In the genomic region with DNA sequence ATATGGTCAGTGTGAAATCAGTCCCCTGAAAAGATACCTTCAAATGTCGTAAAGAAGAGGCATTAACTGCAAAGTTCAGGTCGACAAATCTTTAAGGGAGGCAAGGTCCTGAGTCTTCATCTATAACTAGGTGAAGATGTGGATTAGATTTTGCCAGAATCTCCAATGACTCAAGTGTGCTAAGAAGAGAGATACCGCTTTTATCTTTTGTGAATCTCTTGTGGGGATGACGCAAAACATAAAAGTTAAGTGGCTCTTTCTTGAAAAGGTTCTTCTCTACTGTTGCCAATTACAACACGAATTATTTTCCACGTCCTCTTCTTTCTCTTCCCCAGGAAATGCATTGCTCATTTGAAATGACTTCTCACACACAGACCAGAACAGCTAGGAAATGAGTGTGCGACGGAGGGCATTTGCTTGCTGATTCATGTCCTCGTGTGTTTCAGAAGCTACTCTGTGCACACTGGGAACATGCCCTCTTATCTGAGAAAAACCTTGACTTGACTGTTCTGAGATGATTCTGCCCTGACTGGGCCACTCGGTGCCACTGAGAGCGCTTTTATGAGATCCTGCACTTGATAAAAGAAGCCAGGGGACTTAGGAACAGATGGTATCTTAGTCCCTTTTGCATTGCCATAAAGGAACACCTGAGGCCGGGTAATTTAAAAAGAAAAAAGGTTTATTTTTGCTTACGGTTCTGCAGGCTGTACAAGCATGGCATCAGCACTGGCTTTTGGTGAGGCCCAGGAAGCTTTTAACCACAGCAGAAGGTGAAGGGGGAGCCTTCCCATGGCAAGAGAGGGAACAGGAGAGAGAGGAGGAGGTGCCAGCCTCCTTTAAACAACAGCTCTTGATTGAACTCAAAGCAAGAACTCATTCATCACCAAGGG, we compare ENCODE assay signal across 16 cellular contexts.
DNase-seq lines count a peak whose midpoint lies in the region; TF ChIP-seq lines count a peak whose summit lies in the region.
"Had no signal": no experiment of that assay in that cellular context is flagged by ENCODE, and none has a peak within 500 bp of the region (broad histone marks: within the 10 kb centered on the region; RNA-seq: fewer than 3 reads in every experiment).

No MANE protein-coding gene starts in this region.

- H2AFZ ChIP-seq in Karpas-422 (ENCODE audit: low read length): peak overlapping the region; percentile 68; the same call in 1 of the 2 replicates

- H3K4me1 ChIP-seq in Karpas-422 (ENCODE audit: low read length) (peaks cover 15% of the 10 kb centered on the region), thymus (ENCODE audit: control insufficient read depth, insufficient read depth, low read length) (peaks cover 6% of the 10 kb centered on the region), ascending aorta (no peaks in the 10 kb centered on the region)
- H3K4me1 ChIP-seq: gastroesophageal sphincter, SJCRH30 had no signal

- DNase-seq in stimulated activated CD4-positive, alpha-beta T cell treated with anti-CD3 and anti-CD28 coated beads, Interleukin-15, amount 100 ng/mL, for 24 hours: peak; percentile 33
- DNase-seq in stimulated activated CD4-positive, alpha-beta T cell treated with anti-CD3 and anti-CD28 coated beads, Interleukin-2, amount 100 ng/mL, for 48 hours: no peak
- DNase-seq in Karpas-422: no peak
- peak; percentile 8 for DNase-seq in amniotic epithelial cell (ENCODE audit: low read depth)
- no peak for DNase-seq in NCI-H1436 treated with DMSO at 0.1 percent for 48 hours (lab: John Stamatoyannopoulos, UW)
- DNase-seq in ascending aorta (ENCODE audit: low spot score in 2 of 2): no peak
- DNase-seq: cerebellar nuclear complex; EL; H9; mammary epithelial cell; NCI-H345; SJCRH30; stimulated activated naive B cell treated with anti-CD40 and anti-IgM and Interleukin-4, amounts not matched to agents 10 μg/mL and 1 μg/mL and 100 μg/mL, for 72 hours had no signal

- H3K36me3 ChIP-seq in Karpas-422 (ENCODE audit: insufficient read depth, low read length) (no peaks in the 10 kb centered on the region), thymus (ENCODE audit: control insufficient read depth, insufficient read depth) (no peaks in the 10 kb centered on the region), ascending aorta (no peaks in the 10 kb centered on the region)
- H3K36me3 ChIP-seq: gastroesophageal sphincter, SJCRH30 had no signal

- no peak overlapping the region for H3K4me2 ChIP-seq in Karpas-422 (ENCODE audit: low read depth, low read length, poor library complexity, severe bottlenecking)

- intact Hi-C loops in ascending aorta (cut with DNase I): no loop called here

- H3K27me3 ChIP-seq in Karpas-422 (ENCODE audit: low read length): no peaks in the 10 kb centered on the region
- no peaks in the 10 kb centered on the region for H3K27me3 ChIP-seq in thymus (ENCODE audit: control insufficient read depth, insufficient read depth)
- no peaks in the 10 kb centered on the region for H3K27me3 ChIP-seq in ascending aorta
- H3K27me3 ChIP-seq: SJCRH30 had no signal

- H3K4me3 ChIP-seq in Karpas-422 (ENCODE audit: low read length): no peak overlapping the region
- H3K4me3 ChIP-seq in thymus (ENCODE audit: low read length): no peak overlapping the region
- no peak overlapping the region for H3K4me3 ChIP-seq in ascending aorta
- H3K4me3 ChIP-seq: gastroesophageal sphincter, SJCRH30 had no signal

- H4K20me1 ChIP-seq in Karpas-422 (ENCODE audit: insufficient read depth, low read depth, low read length): no peaks in the 10 kb centered on the region

- H3K9me2 ChIP-seq in Karpas-422 (replicated peaks; ENCODE audit: insufficient read depth, low read length): no peaks in the 10 kb centered on the region

- WGBS in thymus: 45% methylated on average over 13 of the region's 13 CpGs

- H3K79me2 ChIP-seq in Karpas-422 (ENCODE audit: low read length): no peaks in the 10 kb centered on the region

- H3K9ac ChIP-seq in Karpas-422 (ENCODE audit: low read length): no peak overlapping the region

- H3K9me3 ChIP-seq in Karpas-422 (ENCODE audit: low read length) (no peaks in the 10 kb centered on the region), thymus (ENCODE audit: control insufficient read depth) (no peaks in the 10 kb centered on the region), ascending aorta (no peaks in the 10 kb centered on the region)
- H3K9me3 ChIP-seq: gastroesophageal sphincter, SJCRH30 had no signal

- H3K27ac ChIP-seq in Karpas-422 (ENCODE audit: low read length) (no peak overlapping the region), thymus (ENCODE audit: low read depth) (peak overlapping the region; percentile 34), ascending aorta (no peak overlapping the region)
- H3K27ac ChIP-seq: C4-2B, gastroesophageal sphincter, SJCRH30 had no signal

- TF ChIP-seq CTCF in ascending aorta (IDR thresholded peaks at IDR 0.05): no peak

Comparison
In these comparisons a context has a peak if more than half of its experiments do, and no peak if none do; other contexts are left out.
1. DNase-seq: peak in stimulated activated CD4-positive, alpha-beta T cell treated with anti-CD3 and anti-CD28 coated beads, Interleukin-15, amount 100 ng/mL, for 24 hours (single experiment) and amniotic epithelial cell (single experiment); none in stimulated activated CD4-positive, alpha-beta T cell treated with anti-CD3 and anti-CD28 coated beads, Interleukin-2, amount 100 ng/mL, for 48 hours (0 of 2), Karpas-422 (single experiment), NCI-H1436 treated with DMSO at 0.1 percent for 48 hours (single experiment) and ascending aorta (0 of 2).